ENCODE assay signal across 17 cellular contexts in the genomic region with DNA sequence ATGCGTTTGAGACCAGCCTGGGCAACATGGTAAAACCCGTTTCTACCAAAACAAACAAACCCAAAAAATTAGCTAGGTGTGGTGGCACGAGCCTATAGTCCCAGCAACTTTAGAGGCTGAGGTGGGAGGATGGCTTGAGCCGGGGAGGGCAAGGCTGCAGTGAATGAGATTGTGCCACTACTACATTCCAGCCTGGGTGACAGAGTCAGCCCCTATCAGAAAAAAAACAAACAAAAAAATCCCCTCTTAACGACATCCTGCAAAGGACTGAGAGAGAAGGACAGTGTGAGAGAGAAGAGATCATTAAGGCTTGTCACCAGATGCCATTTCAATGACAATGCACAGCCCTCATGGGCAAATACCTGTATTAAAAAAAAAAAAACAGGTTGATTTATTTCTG.
"Had no signal": no experiment of that assay in that cellular context is flagged by ENCODE, and none has a peak within 500 bp of the region (broad histone marks: within the 10 kb centered on the region; RNA-seq: fewer than 3 reads in every experiment).

No MANE protein-coding gene starts in this region.

- DNase-seq: activated CD4-positive, alpha-beta T cell treated with anti-CD3 and anti-CD28 coated beads, Interleukin-2, amount 50 U/mL, for 1 hour; activated CD4-positive, CD25-positive, alpha-beta regulatory T cell treated with anti-CD3 and anti-CD28 coated beads, Interleukin-2, amount 50 U/mL, for 72 hours; activated CD8-positive, alpha-beta memory T cell treated with anti-CD3 and anti-CD28 coated beads, Interleukin-2, amount 50 U/mL, for 4 hours; activated naive CD4-positive, alpha-beta T cell treated with anti-CD3 and anti-CD28 coated beads, Interleukin-2, amount 50 U/mL, for 16 hours; activated T-cell treated with anti-CD3 and anti-CD28 coated beads, Interleukin-2, amount 50 U/mL, for 4 hours; cortex of kidney; gastrocnemius medialis; head of caudate nucleus; mesenchymal stem cell; naive thymus-derived CD4-positive, alpha-beta T cell; stimulated activated CD4-positive, alpha-beta T cell treated with anti-CD3 and anti-CD28 coated beads, Interleukin-2, amount 100 ng/mL, for 24 hours; stimulated activated naive CD4-positive, alpha-beta T cell treated with Interleukin-2 at 50 U/mL for 16 hours; T1000; tibial artery had no signal

- H3K4me1 ChIP-seq: ascending aorta, gastrocnemius medialis, tibial artery had no signal

- H3K27me3 ChIP-seq: ascending aorta, gastrocnemius medialis had no signal

- H3K9me3 ChIP-seq: ascending aorta, gastrocnemius medialis, tibial artery had no signal

- H3K4me3 ChIP-seq: ascending aorta, gastrocnemius medialis, neural progenitor cell, tibial artery had no signal

- H3K27ac ChIP-seq: ascending aorta, gastrocnemius medialis, neural progenitor cell, tibial artery had no signal

- H3K9ac ChIP-seq: neural progenitor cell had no signal

- H3K36me3 ChIP-seq: ascending aorta, gastrocnemius medialis, neural progenitor cell, tibial artery had no signal

- ATAC-seq: activated T-cell treated with anti-CD3 and anti-CD28 coated beads, Interleukin-2, amount 50 U/mL, for 4 hours; esophagus mucosa; gastrocnemius medialis; naive thymus-derived CD4-positive, alpha-beta T cell had no signal
